1 cellular context compared by ENCODE assay signal in genomic region chr22:23100124-23100801, GRCh38.
TF ChIP-seq lines count a peak whose summit lies in the region.

No MANE protein-coding gene starts in this region.

TF ChIP-seq in HepG2, 621 proteins besides CTCF, POLR2A, EP300 and RAD21:
- TF ChIP-seq AGO2 (optimal IDR thresholded peaks at IDR 0.05; ENCODE audit: low read depth, low read length) (peak; percentile 26), ZNF235 (CRISPR knock-in tag; IDR thresholded peaks at IDR 0.05; ENCODE audit: borderline replicate concordance) (no peak)
